Comparison of ENCODE assay signal across 27 cellular contexts in genomic region chr12:66032739-66033138, GRCh38.
"Had no signal": no experiment of that assay in that cellular context is flagged by ENCODE, and none has a peak within 500 bp of the region (broad histone marks: within the 10 kb centered on the region; RNA-seq: fewer than 3 reads in every experiment).

No MANE protein-coding gene starts in this region.

- H3K36me3 ChIP-seq: brain microvascular endothelial cell, left lung, lower lobe of right lung, pancreas, sigmoid colon, stomach, tibial artery, upper lobe of right lung had no signal

- H3K27ac ChIP-seq: brain microvascular endothelial cell, coronary artery, dorsolateral prefrontal cortex, left lung, lower lobe of right lung, pancreas, psoas muscle, sigmoid colon, stomach, tibial artery, upper lobe of right lung, VCaP had no signal

- DNase-seq: activated CD4-positive, alpha-beta memory T cell treated with anti-CD3 and anti-CD28 coated beads for 36 hours; activated CD4-positive, alpha-beta T cell treated with anti-CD3 and anti-CD28 coated beads, Interleukin-2, amount 10 ng/mL, durations not matched to agents 24 days and 14 days; activated CD8-positive, alpha-beta memory T cell treated with anti-CD3 and anti-CD28 coated beads, Interleukin-2, amount 50 U/mL, for 4 hours; activated gamma-delta T cell treated with Interleukin-2 at 50 U/mL for 16 hours; activated naive CD4-positive, alpha-beta T cell treated with anti-CD3 and anti-CD28 coated beads, Interleukin-2, amount 50 U/mL, for 16 hours; activated T-cell treated with anti-CD3 and anti-CD28 coated beads, Interleukin-2, amount 50 U/mL, for 1 hour; amniotic stem cell; brain microvascular endothelial cell; dorsolateral prefrontal cortex; effector memory CD4-positive, alpha-beta T cell; left lung; lower lobe of right lung; mesenchymal stem cell; naive thymus-derived CD8-positive, alpha-beta T cell; nucleus accumbens; pancreas; psoas muscle; sigmoid colon; small intestine; stimulated activated CD4-positive, alpha-beta T cell treated with anti-CD3 and anti-CD28 coated beads, Interleukin-2, amount 100 ng/mL, for 24 hours; stimulated activated naive B cell treated with anti-CD40 and anti-IgM and Interleukin-4, amounts not matched to agents 10 μg/mL and 1 μg/mL and 100 μg/mL, for 72 hours; stomach; tibial artery; upper lobe of right lung had no signal

- H3K4me1 ChIP-seq: lower lobe of right lung, pancreas, stomach, upper lobe of right lung had no signal

- ATAC-seq: activated T-helper 17 cell treated with anti-CD3 and anti-CD28 coated beads, Interleukin-2, amount 50 U/mL, for 72 hours; left lung; lower lobe of right lung; naive thymus-derived CD8-positive, alpha-beta T cell; pancreas; psoas muscle; stimulated activated naive B cell treated with anti-CD40 and anti-IgM and Interleukin-4, amounts not matched to agents 10 μg/mL and 1 μg/mL and 100 μg/mL, for 72 hours; upper lobe of right lung had no signal

- H3K27me3 ChIP-seq: brain microvascular endothelial cell, left lung, pancreas, stomach, tibial artery, upper lobe of right lung had no signal

- H3K4me3 ChIP-seq: coronary artery, dorsolateral prefrontal cortex, left lung, lower lobe of right lung, pancreas, psoas muscle, sigmoid colon, stomach, tibial artery, upper lobe of right lung had no signal

- H3K9me3 ChIP-seq: left lung, lower lobe of right lung, pancreas, psoas muscle, sigmoid colon, stomach, tibial artery, upper lobe of right lung had no signal
